In genomic region chr2:138691667-138692066, GRCh38 we compare ENCODE assay signal across 22 cellular contexts.
DNase-seq lines count a peak whose midpoint lies in the region; ATAC-seq, FAIRE-seq and TF ChIP-seq lines count a peak whose summit lies in the region.
"Had no signal": no experiment of that assay in that cellular context is flagged by ENCODE, and none has a peak within 500 bp of the region (broad histone marks: within the 10 kb centered on the region; RNA-seq: fewer than 3 reads in every experiment).

No MANE protein-coding gene starts in this region.

- H3K4me1 ChIP-seq in HepG2 (ENCODE audit: insufficient read depth, low read length) (no peaks in the 10 kb centered on the region), right lobe of liver (no peaks in the 10 kb centered on the region), GM12878 (ENCODE audit: control insufficient read depth, insufficient read depth, low read length) (no peaks in the 10 kb centered on the region), PC-9 (replicated peaks; ENCODE audit: insufficient read depth) (no peaks in the 10 kb centered on the region), body of pancreas (no peaks in the 10 kb centered on the region)
- H3K4me1 ChIP-seq: BE2C had no signal

- SMC1A ChIA-PET in GM12878 (lab: Charles Lee; ENCODE audit: uncharacterized antibody, unreplicated experiment): interaction anchor here (1.1 kb wide), 1 partner anchor 19 kb away, joined by 3 read pairs; no protein-coding TSS in a partner anchor

- TF ChIP-seq CTCF in HepG2 (CRISPR knock-in tag; IDR thresholded peaks at IDR 0.05) (no peak), right lobe of liver (IDR thresholded peaks at IDR 0.05) (no peak), GM12878 (IDR thresholded peaks at IDR 0.05 in 2 of 3, conservative IDR thresholded peaks at IDR 0.05 in 1 of 3; ENCODE audit: control insufficient read depth in 2 of 3, extremely low read depth in 1 of 3, insufficient read depth in 1 of 3, low read depth in 3 of 3, low read length in 3 of 3) (no peak), PC-9 (conservative IDR thresholded peaks at IDR 0.05) (no peak), body of pancreas (IDR thresholded peaks at IDR 0.05) (no peak)

- in situ Hi-C loops in HepG2 (cut with HindIII; ENCODE audit: extremely low pct_ligation_motif_present, low pct_unique_long_range_greater_than_20kb): no loop called here
- in situ Hi-C loops in GM12878 (cut with MboI): no loop called here

- H4K20me1 ChIP-seq in HepG2 (ENCODE audit: insufficient read depth, low read length) (no peaks in the 10 kb centered on the region), GM12878 (ENCODE audit: control insufficient read depth, insufficient read depth) (no peaks in the 10 kb centered on the region), PC-9 (ENCODE audit: insufficient read depth) (no peaks in the 10 kb centered on the region)
- H4K20me1 ChIP-seq: BLaER1 treated with 17β-estradiol and CSF1 and Interleukin-3, amounts not matched to agents 10 nM and 100 nM had no signal

- H3K9me3 Mint-ChIP-seq in stimulated activated memory B cell treated with anti-CD40 and anti-IgM and Interleukin-4, amounts not matched to agents 10 μg/mL and 1 μg/mL and 100 μg/mL, for 72 hours: peaks cover 10% of the 10 kb centered on the region
- H3K9me3 Mint-ChIP-seq: H9 had no signal

- no peak for TF ChIP-seq POLR2A in HepG2 (IDR thresholded peaks at IDR 0.05; ENCODE audit: insufficient read depth in 1 of 2, low read depth in 2 of 2, low read length in 2 of 2)
- TF ChIP-seq POLR2A in right lobe of liver (IDR thresholded peaks at IDR 0.05): no peak
- TF ChIP-seq POLR2A in GM12878 (IDR thresholded peaks at IDR 0.05; ENCODE audit: low read depth, low read length): no peak
- no peak for TF ChIP-seq POLR2A in body of pancreas (IDR thresholded peaks at IDR 0.05)

- no peaks in the 10 kb centered on the region for H3K9me2 ChIP-seq in PC-9 (ENCODE audit: insufficient read depth)

- ATAC-seq in HepG2 (no peak), right lobe of liver (no peak), GM12878 (no peak), HG03354 (IDR thresholded peaks at IDR 0.05; ENCODE audit: poor library complexity, severe bottlenecking, unreplicated experiment) (no peak), body of pancreas (no peak)
- peak; percentile 34 for ATAC-seq in stimulated activated memory B cell treated with anti-CD40 and anti-IgM and Interleukin-4, amounts not matched to agents 10 μg/mL and 1 μg/mL and 100 μg/mL, for 72 hours
- ATAC-seq: GM23338 had no signal

- H3K27ac Mint-ChIP-seq in stimulated activated memory B cell treated with anti-CD40 and anti-IgM and Interleukin-4, amounts not matched to agents 10 μg/mL and 1 μg/mL and 100 μg/mL, for 72 hours: no peak overlapping the region
- H3K27ac Mint-ChIP-seq: CD4-positive, alpha-beta memory T cell; GM23338; H9; HFFc6 had no signal

- no peak overlapping the region for H3K27ac ChIP-seq in HepG2 (ENCODE audit: extremely low read length, insufficient read depth, low read length)
- H3K27ac ChIP-seq in right lobe of liver: no peak overlapping the region
- H3K27ac ChIP-seq in GM12878 (ENCODE audit: control insufficient read depth, insufficient read depth): no peak overlapping the region
- H3K27ac ChIP-seq in PC-9: no peak overlapping the region
- H3K27ac ChIP-seq in body of pancreas: no peak overlapping the region
- H3K27ac ChIP-seq: 22Rv1; BLaER1 treated with 17β-estradiol and CSF1 and Interleukin-3, amounts not matched to agents 10 nM and 100 nM had no signal

- no peaks in the 10 kb centered on the region for H3K36me3 ChIP-seq in HepG2 (replicated peaks in 1 of 2; ENCODE audit: control insufficient read depth in 1 of 2, insufficient read depth in 2 of 2, low read length in 2 of 2)
- no peaks in the 10 kb centered on the region for H3K36me3 ChIP-seq in right lobe of liver
- no peaks in the 10 kb centered on the region for H3K36me3 ChIP-seq in GM12878 (ENCODE audit: control insufficient read depth in 2 of 2, insufficient read depth in 2 of 2, low read length in 1 of 2)
- H3K36me3 ChIP-seq in PC-9 (ENCODE audit: low read depth): no peaks in the 10 kb centered on the region
- no peaks in the 10 kb centered on the region for H3K36me3 ChIP-seq in body of pancreas (replicated peaks in 1 of 2; ENCODE audit: insufficient read depth in 1 of 2, low read depth in 2 of 2)
- H3K36me3 ChIP-seq: BE2C; BLaER1 treated with 17β-estradiol and CSF1 and Interleukin-3, amounts not matched to agents 10 nM and 100 nM had no signal

- POLR2A ChIA-PET in HepG2 (lab: Yijun Ruan, JAX): no interaction called here
- POLR2A ChIA-PET in GM12878 (lab: Charles Lee): no interaction called here
- POLR2A ChIA-PET in PC-9 (lab: Charles Lee; ENCODE audit: unreplicated experiment): no interaction called here

- CTCF ChIA-PET in HepG2 (lab: Yijun Ruan, JAX; ENCODE audit: low intra/inter-chr PET ratio, low total read pairs): no interaction called here
- CTCF ChIA-PET in GM12878 (lab: Yijun Ruan, JAX): no interaction called here
- CTCF ChIA-PET in PC-9 (lab: Charles Lee): no interaction called here

- H3K9me3 ChIP-seq in HepG2 (ENCODE audit: low read length): no peaks in the 10 kb centered on the region
- H3K9me3 ChIP-seq in right lobe of liver: no peaks in the 10 kb centered on the region
- H3K9me3 ChIP-seq in GM12878 (replicated peaks; ENCODE audit: control insufficient read depth, insufficient read depth, low read length): no peaks in the 10 kb centered on the region
- H3K9me3 ChIP-seq in PC-9 (ENCODE audit: insufficient read depth, low read depth): no peaks in the 10 kb centered on the region
- H3K9me3 ChIP-seq in body of pancreas: no peaks in the 10 kb centered on the region
- H3K9me3 ChIP-seq: BE2C had no signal

- H3K79me2 ChIP-seq in HepG2 (ENCODE audit: insufficient read depth, low read length) (no peaks in the 10 kb centered on the region), GM12878 (ENCODE audit: control insufficient read depth, insufficient read depth, low read length) (no peaks in the 10 kb centered on the region), PC-9 (ENCODE audit: low read depth) (no peaks in the 10 kb centered on the region)

- H3K36me3 Mint-ChIP-seq in stimulated activated memory B cell treated with anti-CD40 and anti-IgM and Interleukin-4, amounts not matched to agents 10 μg/mL and 1 μg/mL and 100 μg/mL, for 72 hours: no peaks in the 10 kb centered on the region
- H3K36me3 Mint-ChIP-seq: CD4-positive, alpha-beta memory T cell had no signal

- no peaks in the 10 kb centered on the region for H3F3A ChIP-seq in PC-9 (ENCODE audit: insufficient read depth, low read depth)

- BruUV-seq in HepG2 (replicated peaks; lab: Mats Ljungman, UMichigan) (no TSS peak), GM12878 (replicated peaks; lab: Mats Ljungman, UMichigan) (no TSS peak), PC-9 (replicated peaks; lab: Mats Ljungman, UMichigan) (no TSS peak)

- DNase-seq in HepG2 (ENCODE audit: low spot score): no peak
- no peak for DNase-seq in right lobe of liver
- DNase-seq in GM12878 (ENCODE audit: low read depth, low spot score): no peak
- DNase-seq in PC-9: no peak
- DNase-seq in body of pancreas: no peak
- DNase-seq: AML-193; BE2C; Calu3; CD4-positive, alpha-beta memory T cell; COR-L47; DMS53; DMS79 treated with DMSO at 0.1 percent for 48 hours; GF-D8; H9; HFFc6 had no signal

- intact Hi-C loops in HepG2 (cut with micrococcal nuclease; ENCODE audit: unreplicated experiment): no loop called here
- intact Hi-C loops in right lobe of liver (cut with DNase I): no loop called here
- intact Hi-C loops in GM12878 (cut with micrococcal nuclease; ENCODE audit: unreplicated experiment): no loop called here
- intact Hi-C loops in PC-9 (cut with micrococcal nuclease; ENCODE audit: unreplicated experiment): no loop called here
- intact Hi-C loops in body of pancreas (cut with DNase I): no loop called here

- H3K27me3 Mint-ChIP-seq in stimulated activated memory B cell treated with anti-CD40 and anti-IgM and Interleukin-4, amounts not matched to agents 10 μg/mL and 1 μg/mL and 100 μg/mL, for 72 hours: no peaks in the 10 kb centered on the region
- H3K27me3 Mint-ChIP-seq: CD4-positive, alpha-beta memory T cell had no signal

- TF ChIP-seq RAD21 in HepG2 (CRISPR knock-in tag; IDR thresholded peaks at IDR 0.05) (no peak), GM12878 (IDR thresholded peaks at IDR 0.05; ENCODE audit: insufficient read depth, low read depth, low read length) (no peak)

- H3K4me1 Mint-ChIP-seq in stimulated activated memory B cell treated with anti-CD40 and anti-IgM and Interleukin-4, amounts not matched to agents 10 μg/mL and 1 μg/mL and 100 μg/mL, for 72 hours: peaks cover 8% of the 10 kb centered on the region
- H3K4me1 Mint-ChIP-seq: GM23338, H9 had no signal

- H3K27me3 ChIP-seq in HepG2 (ENCODE audit: control insufficient read depth in 1 of 2, insufficient read depth in 2 of 2, low read length in 2 of 2) (no peaks in the 10 kb centered on the region), right lobe of liver (no peaks in the 10 kb centered on the region), GM12878 (replicated peaks in 1 of 2; ENCODE audit: control insufficient read depth in 2 of 2, insufficient read depth in 2 of 2, low read length in 1 of 2) (no peaks in the 10 kb centered on the region), PC-9 (ENCODE audit: insufficient read depth, low read depth) (no peaks in the 10 kb centered on the region), body of pancreas (no peaks in the 10 kb centered on the region)
- H3K27me3 ChIP-seq: BE2C; BLaER1 treated with 17β-estradiol and CSF1 and Interleukin-3, amounts not matched to agents 10 nM and 100 nM had no signal

- FAIRE-seq in HepG2 (lab: Jason Lieb, UNC): no peak
- FAIRE-seq in GM12878 (lab: Jason Lieb, UNC): no peak
- FAIRE-seq: A204.1, GM19239 had no signal

- H3K4me2 ChIP-seq in HepG2 (ENCODE audit: low read depth, low read length) (no peak overlapping the region), GM12878 (ENCODE audit: control insufficient read depth, insufficient read depth) (no peak overlapping the region), PC-9 (no peak overlapping the region)
- H3K4me2 ChIP-seq: BLaER1 treated with 17β-estradiol and CSF1 and Interleukin-3, amounts not matched to agents 10 nM and 100 nM; GM23338 had no signal

- RAD21 ChIA-PET in GM12878 (lab: Charles Lee; ENCODE audit: unreplicated experiment): no interaction called here

- no peak overlapping the region for H3K4me3 ChIP-seq in HepG2 (replicated peaks in 1 of 3; ENCODE audit: insufficient read depth in 1 of 3, low read depth in 2 of 3, low read length in 3 of 3)
- no peak overlapping the region for H3K4me3 ChIP-seq in right lobe of liver
- H3K4me3 ChIP-seq in GM12878: no peak overlapping the region
- no peak overlapping the region for H3K4me3 ChIP-seq in PC-9
- no peak overlapping the region for H3K4me3 ChIP-seq in body of pancreas
- H3K4me3 ChIP-seq: BLaER1 treated with 17β-estradiol and CSF1 and Interleukin-3, amounts not matched to agents 10 nM and 100 nM; GM23338 had no signal

- WGBS in HepG2 (ENCODE audit: low lambda C conversion rate): 48% methylated on average over 1 of the region's 1 CpG
- 90% methylated on average over 1 of the region's 1 CpG for WGBS in right lobe of liver (ENCODE audit: insufficient coverage, low coverage, low lambda C conversion rate, missing lambda C conversion rate)
- 95% methylated on average over 1 of the region's 1 CpG for WGBS in GM12878 (ENCODE audit: insufficient coverage, insufficient replicate concordance, low lambda C conversion rate, missing lambda C conversion rate)
- WGBS in body of pancreas, 2 donors: 95% methylated on average over 1 of the region's 1 CpG

- no peak overlapping the region for H3K4me3 Mint-ChIP-seq in stimulated activated memory B cell treated with anti-CD40 and anti-IgM and Interleukin-4, amounts not matched to agents 10 μg/mL and 1 μg/mL and 100 μg/mL, for 72 hours
- H3K4me3 Mint-ChIP-seq: CD4-positive, alpha-beta memory T cell; GM23338; H9; HFFc6 had no signal

- H2AFZ ChIP-seq in HepG2 (ENCODE audit: low read length) (no peak overlapping the region), GM12878 (ENCODE audit: control insufficient read depth, low read depth, low read length) (no peak overlapping the region), PC-9 (no peak overlapping the region)
- H2AFZ ChIP-seq: GM23338 had no signal

- no peak overlapping the region for H3K9ac ChIP-seq in HepG2 (ENCODE audit: insufficient read depth, low read depth, low read length)
- no peak overlapping the region for H3K9ac ChIP-seq in GM12878 (ENCODE audit: control insufficient read depth, insufficient read depth, low read length)
- H3K9ac ChIP-seq: BLaER1 treated with 17β-estradiol and CSF1 and Interleukin-3, amounts not matched to agents 10 nM and 100 nM had no signal

- no peak for TF ChIP-seq EP300 in HepG2 (IDR thresholded peaks at IDR 0.05; ENCODE audit: low read depth in 2 of 2, low read length in 2 of 2)
- no peak for TF ChIP-seq EP300 in HepG2 (CRISPR knock-in tag; IDR thresholded peaks at IDR 0.05; ENCODE audit: borderline replicate concordance)
- TF ChIP-seq EP300 in GM12878 (IDR thresholded peaks at IDR 0.05; ENCODE audit: borderline replicate concordance in 1 of 2, control insufficient read depth in 1 of 2, low read depth in 2 of 2, low read length in 2 of 2): no peak
